ENCODE assay signal across 9 cellular contexts in the genomic region with DNA sequence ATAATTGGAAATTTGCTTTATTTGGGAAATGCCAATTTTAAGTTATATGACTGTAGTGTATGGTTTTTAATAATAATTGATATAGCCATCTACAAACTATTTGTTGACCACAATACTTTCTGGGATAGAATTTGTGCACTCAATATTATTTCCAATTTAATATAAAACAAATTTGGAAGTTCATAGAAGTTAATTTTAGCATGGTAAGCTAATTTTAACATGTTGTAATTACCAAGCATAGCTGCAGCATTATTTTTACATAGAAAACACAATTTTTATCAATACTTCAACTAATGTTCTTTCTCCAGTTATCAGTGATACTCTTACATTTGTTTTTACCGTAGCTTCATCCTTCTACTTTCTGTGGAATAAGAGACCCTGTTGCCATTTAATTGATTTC.
"Had no signal": no experiment of that assay in that cellular context is flagged by ENCODE, and none has a peak within 500 bp of the region (broad histone marks: within the 10 kb centered on the region; RNA-seq: fewer than 3 reads in every experiment).

No MANE protein-coding gene starts in this region.

- H3K36me3 ChIP-seq: HAP-1 had no signal

- H3K9me3 ChIP-seq: HAP-1 had no signal

- H2AFZ ChIP-seq: GM23338 had no signal

- H3K4me2 ChIP-seq: GM23338 had no signal

- H3K4me1 Mint-ChIP-seq: GM23338 had no signal

- H3K27ac Mint-ChIP-seq: GM23338, HFFc6 had no signal

- H3K4me3 Mint-ChIP-seq: GM23338, HFFc6 had no signal

- ATAC-seq: GM23338, HCT116 had no signal

- FAIRE-seq: H1 had no signal

- DNase-seq: H7, HFFc6, IMR-90, KBM-7 had no signal

- H3K4me3 ChIP-seq: GM23338, HAP-1 had no signal

- H3K4me1 ChIP-seq: HAP-1 had no signal

- H3K27ac ChIP-seq: HL-60 had no signal
